ENCODE assay signal across 18 cellular contexts in the genomic region with DNA sequence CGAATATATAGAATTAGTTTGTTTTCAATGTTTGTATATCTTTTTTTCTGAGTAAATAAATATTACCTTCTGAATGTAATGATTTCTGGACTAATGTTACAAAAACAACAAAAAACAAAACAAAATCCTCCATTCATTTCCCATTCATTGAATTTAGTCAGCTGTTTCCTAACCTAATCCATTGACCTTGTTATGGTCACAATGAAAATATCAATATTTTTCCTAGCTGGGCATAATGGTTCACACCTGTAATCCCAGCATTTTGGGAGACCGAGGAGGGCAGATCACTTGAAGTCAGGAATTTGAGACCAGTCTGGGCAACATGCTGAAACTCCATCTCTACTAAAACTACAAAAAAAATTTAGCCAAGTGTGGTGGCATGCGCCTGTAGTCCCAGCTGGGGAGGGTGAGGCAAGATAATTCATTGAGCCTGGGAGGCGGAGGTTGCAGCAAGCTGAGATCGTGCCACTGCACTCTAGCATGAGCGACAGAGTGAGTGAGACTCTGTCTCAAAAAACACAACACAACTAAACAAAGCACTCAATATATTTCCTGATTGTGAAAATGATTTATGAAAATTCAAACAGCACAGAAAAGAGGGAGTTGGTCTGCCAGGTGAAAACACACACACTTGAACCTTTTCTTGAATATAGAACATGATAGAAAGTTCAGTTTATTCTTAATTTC. TPM values are rescaled to one million over a fixed set of nuclear protein-coding genes. Genes with fewer than 3 reads are reported as not detected.
DNase-seq lines count a peak whose midpoint lies in the region; ATAC-seq, FAIRE-seq and TF ChIP-seq lines count a peak whose summit lies in the region.
"Had no signal": no experiment of that assay in that cellular context is flagged by ENCODE, and none has a peak within 500 bp of the region (broad histone marks: within the 10 kb centered on the region; RNA-seq: fewer than 3 reads in every experiment).

No MANE protein-coding gene starts in this region.

- TF ChIP-seq CTCF in left ventricle myocardium inferior (IDR thresholded peaks at IDR 0.05; ENCODE audit: borderline replicate concordance), result no peak

- peak overlapping the region; percentile 75 for H3K27ac ChIP-seq in left ventricle myocardium inferior (replicated peaks)
- H3K27ac ChIP-seq in rectal smooth muscle tissue (ENCODE audit: low read depth, low read length), result peak overlapping the region; percentile 58
- peak overlapping the region; percentile 95 for H3K27ac ChIP-seq in aorta (ENCODE audit: low read depth in 1 of 2, low read length in 2 of 2)

- H3K27me3 ChIP-seq in left ventricle myocardium inferior (ENCODE audit: low read depth), result no peaks in the 10 kb centered on the region
- no peaks in the 10 kb centered on the region for H3K27me3 ChIP-seq in rectal smooth muscle tissue (ENCODE audit: control insufficient read depth, insufficient read depth, low read length)
- H3K27me3 ChIP-seq in aorta (ENCODE audit: control insufficient read depth in 1 of 2, insufficient read depth in 2 of 2, low read length in 1 of 2), result no peaks in the 10 kb centered on the region

- 57 to 67% methylated on average over 6 of the region's 6 CpGs for whole genome bisulfite sequencing in aorta, 2 donors

- no peak overlapping the region for H3K4me3 ChIP-seq in left ventricle myocardium inferior
- H3K4me3 ChIP-seq in rectal smooth muscle tissue (ENCODE audit: low read length), result no peak overlapping the region
- H3K4me3 ChIP-seq in aorta (ENCODE audit: low read length in 2 of 2), result no peak overlapping the region

- H3K9me3 ChIP-seq in left ventricle myocardium inferior (replicated peaks) (no peaks in the 10 kb centered on the region), aorta (ENCODE audit: control insufficient read depth, low read length) (no peaks in the 10 kb centered on the region)

- H3K36me3 ChIP-seq in left ventricle myocardium inferior (no peaks in the 10 kb centered on the region), rectal smooth muscle tissue (ENCODE audit: control insufficient read depth, insufficient read depth, low read length) (no peaks in the 10 kb centered on the region), aorta (ENCODE audit: control insufficient read depth in 1 of 2, insufficient read depth in 2 of 2, low read length in 1 of 2) (no peaks in the 10 kb centered on the region)

- ATAC-seq in Right ventricle myocardium superior (ENCODE audit: poor library complexity) (no peak), aorta (ENCODE audit: low FRiP score) (no peak)
- ATAC-seq: HCT116, Panc1 had no signal

- intact Hi-C loops in left ventricle myocardium inferior (cut with micrococcal nuclease), result no loop called here
- intact Hi-C loops in Right ventricle myocardium superior (cut with DNase I), result no loop called here
- intact Hi-C loops in aorta (cut with DNase I), result loop anchor here in 1 of 2 donors (2.0 kb wide), 1 partner anchor 23 kb away; the partner anchor contains the start of gene PLSCR4

- no peak overlapping the region for H3K9ac ChIP-seq in rectal smooth muscle tissue (ENCODE audit: low read length)

- FAIRE-seq in endometrium (lab: Jason Lieb, UNC), result peak; percentile 48

- no peak for DNase-seq in left ventricle myocardium inferior
- no peak for DNase-seq in Right ventricle myocardium superior
- DNase-seq in aorta, result no peak
- DNase-seq in NCI-H2227 (lab: John Stamatoyannopoulos, UW; ENCODE audit: unreplicated experiment), result no peak
- DNase-seq in foreskin melanocyte, result no peak
- DNase-seq in activated CD4-positive, alpha-beta T cell treated with anti-CD3 and anti-CD28 coated beads for 1 hour, result no peak
- DNase-seq: DMS53, Karpas-422, MM.1S, NCI-H1105, NCI-H187, NCI-H446 treated with DMSO at 0.1 percent for 48 hours, NCI-H82 had no signal

- H3K4me1 ChIP-seq in left ventricle myocardium inferior, result peaks cover 31% of the 10 kb centered on the region
- peaks cover 11% of the 10 kb centered on the region for H3K4me1 ChIP-seq in rectal smooth muscle tissue (ENCODE audit: control insufficient read depth, insufficient read depth, low read length)
- H3K4me1 ChIP-seq in aorta (ENCODE audit: control insufficient read depth in 1 of 2, insufficient read depth in 2 of 2, low read length in 2 of 2), result peaks cover 2 to 4% of the 10 kb centered on the region in 2 donors

RNA-seq across cellular contexts. Expression of gene PLSCR4, which starts 23.0 kb away (rescaled TPM):
- 12.1 TPM for total RNA-seq in left ventricle myocardium inferior
- 16.2 TPM for total RNA-seq in Right ventricle myocardium superior
- total RNA-seq in aorta, result 100 to 1,000 TPM in 1 of 2 donors, 10 to 100 TPM in 1; 69.7 to 135 TPM
- 10 to 100 TPM; 33.1 to 65.8 TPM for polyA plus RNA-seq in aorta
- polyA plus RNA-seq: CD14-positive monocyte had no signal
